Comparison of ENCODE assay signal across 32 cellular contexts in genomic region chr5:178522361-178522760, GRCh38.
"Had no signal": no experiment of that assay in that cellular context is flagged by ENCODE, and none has a peak within 500 bp of the region (broad histone marks: within the 10 kb centered on the region; RNA-seq: fewer than 3 reads in every experiment).

No MANE protein-coding gene starts in this region.

- H3K9me3 Mint-ChIP-seq: activated CD4-positive, alpha-beta T cell treated with anti-CD3 and anti-CD28 coated beads, Interleukin-2, amount 10 ng/mL, durations not matched to agents 7 days and 5 days; activated naive CD4-positive, alpha-beta T cell treated with anti-CD3 and anti-CD28 coated beads, Interleukin-2, amount 50 U/mL, for 24 hours; activated T-cell treated with anti-CD3 and anti-CD28 coated beads, Interleukin-2, amount 50 U/mL, for 24 hours; activated T-helper 2 cell treated with anti-CD3 and anti-CD28 coated beads, Interferon-gamma antibody, Interleukin-2, Interleukin-4, amounts not matched to agents 10 μg/mL and 5 μg/mL and 100 μg/mL, durations not matched to agents 14 hours and 24 hours and 36 hours; T-helper 1 cell treated with Interleukin-12 subunit alpha and Interleukin-12 subunit beta and Interleukin-4 antibody, amounts not matched to agents 30 μg/mL and 1 μg/mL, for 36 hours; T-helper 2 cell treated with Interferon-gamma antibody and Interleukin-4, amounts not matched to agents 5 μg/mL and 100 μg/mL, for 36 hours had no signal

- H3K27ac ChIP-seq: ascending aorta, cardiac muscle cell, Peyer's patch, SJSA1 had no signal

- FAIRE-seq: TTC549 had no signal

- H3K9me3 ChIP-seq: ascending aorta, Peyer's patch had no signal

- H3K36me3 Mint-ChIP-seq: activated naive CD4-positive, alpha-beta T cell treated with anti-CD3 and anti-CD28 coated beads, Interleukin-2, amount 50 U/mL, for 24 hours; activated naive CD8-positive, alpha-beta T cell treated with anti-CD3 and anti-CD28 coated beads, Interleukin-2, amount 10 ng/mL, durations not matched to agents 7 days and 5 days had no signal

- DNase-seq: activated CD4-positive, alpha-beta T cell treated with anti-CD3 and anti-CD28 coated beads, Interleukin-2, amount 10 ng/mL, durations not matched to agents 7 days and 5 days; activated CD4-positive, alpha-beta T cell treated with anti-CD3 and anti-CD28 coated beads, Interleukin-2, amount 50 U/mL, for 48 hours; activated CD8-positive, alpha-beta T cell treated with anti-CD3 and anti-CD28 coated beads, Interleukin-2, amount 10 ng/mL, durations not matched to agents 7 days and 5 days; activated gamma-delta T cell; activated naive CD4-positive, alpha-beta T cell treated with Interleukin-2 at 50 U/mL for 16 hours; activated naive CD8-positive, alpha-beta T cell treated with anti-CD3 and anti-CD28 coated beads, Interleukin-2, amount 10 ng/mL, durations not matched to agents 7 days and 5 days; activated T-cell treated with anti-CD3 and anti-CD28 coated beads, Interleukin-2, amount 50 U/mL, for 24 hours; amygdala; NCI-H1092 treated with DMSO at 0.1 percent for 48 hours; NCI-H1417; NCI-H146; NCI-H187; NCI-H2029 treated with DMSO at 0.1 percent for 48 hours; NCI-H2107; NCI-H2171; NCI-H510A; NCI-H526; NCI-H748 treated with DMSO at 0.1 percent for 48 hours; NK-92 treated with Interleukin-12 subunit alpha and Interleukin-12 subunit beta, amount 100 ng/mL, for 24 hours; PC-3; Peyer's patch; RPMI8226; SHP77 treated with DMSO at 0.1 percent for 48 hours; SK-N-SH had no signal

- H3K27me3 Mint-ChIP-seq: activated CD4-positive, alpha-beta T cell treated with anti-CD3 and anti-CD28 coated beads, Interleukin-2, amount 10 ng/mL, durations not matched to agents 7 days and 5 days; activated naive CD4-positive, alpha-beta T cell treated with anti-CD3 and anti-CD28 coated beads, Interleukin-2, amount 50 U/mL, for 24 hours; activated naive CD8-positive, alpha-beta T cell treated with anti-CD3 and anti-CD28 coated beads, Interleukin-2, amount 10 ng/mL, durations not matched to agents 7 days and 5 days; activated T-cell treated with anti-CD3 and anti-CD28 coated beads, Interleukin-2, amount 50 U/mL, for 24 hours had no signal

- H3K4me1 Mint-ChIP-seq: activated CD4-positive, alpha-beta T cell treated with anti-CD3 and anti-CD28 coated beads, Interleukin-2, amount 10 ng/mL, durations not matched to agents 7 days and 5 days; activated naive CD4-positive, alpha-beta T cell treated with anti-CD3 and anti-CD28 coated beads, Interleukin-2, amount 50 U/mL, for 24 hours; activated naive CD8-positive, alpha-beta T cell treated with anti-CD3 and anti-CD28 coated beads, Interleukin-2, amount 10 ng/mL, durations not matched to agents 7 days and 5 days had no signal

- H3K9ac ChIP-seq: SK-N-SH had no signal

- H3K27ac Mint-ChIP-seq: activated CD4-positive, alpha-beta T cell treated with anti-CD3 and anti-CD28 coated beads, Interleukin-2, amount 10 ng/mL, durations not matched to agents 7 days and 5 days; activated CD8-positive, alpha-beta T cell treated with anti-CD3 and anti-CD28 coated beads, Interleukin-2, amount 10 ng/mL, durations not matched to agents 7 days and 5 days; activated naive CD4-positive, alpha-beta T cell treated with anti-CD3 and anti-CD28 coated beads, Interleukin-2, amount 50 U/mL, for 24 hours; activated naive CD8-positive, alpha-beta T cell treated with anti-CD3 and anti-CD28 coated beads, Interleukin-2, amount 10 ng/mL, durations not matched to agents 7 days and 5 days; activated T-cell treated with anti-CD3 and anti-CD28 coated beads, Interleukin-2, amount 50 U/mL, for 24 hours; activated T-helper 2 cell treated with anti-CD3 and anti-CD28 coated beads, Interferon-gamma antibody, Interleukin-2, Interleukin-4, amounts not matched to agents 10 μg/mL and 5 μg/mL and 100 μg/mL, durations not matched to agents 14 hours and 24 hours and 36 hours; T-helper 1 cell treated with Interleukin-12 subunit alpha and Interleukin-12 subunit beta and Interleukin-4 antibody, amounts not matched to agents 30 μg/mL and 1 μg/mL, for 36 hours; T-helper 2 cell treated with Interferon-gamma antibody and Interleukin-4, amounts not matched to agents 5 μg/mL and 100 μg/mL, for 36 hours had no signal

- H3K4me3 ChIP-seq: ascending aorta, cardiac muscle cell, Peyer's patch, SJSA1 had no signal

- H3K4me3 Mint-ChIP-seq: activated CD4-positive, alpha-beta T cell treated with anti-CD3 and anti-CD28 coated beads, Interleukin-2, amount 10 ng/mL, durations not matched to agents 7 days and 5 days; activated CD8-positive, alpha-beta T cell treated with anti-CD3 and anti-CD28 coated beads, Interleukin-2, amount 10 ng/mL, durations not matched to agents 7 days and 5 days; activated naive CD4-positive, alpha-beta T cell treated with anti-CD3 and anti-CD28 coated beads, Interleukin-2, amount 50 U/mL, for 24 hours; activated naive CD8-positive, alpha-beta T cell treated with anti-CD3 and anti-CD28 coated beads, Interleukin-2, amount 10 ng/mL, durations not matched to agents 7 days and 5 days; activated T-cell treated with anti-CD3 and anti-CD28 coated beads, Interleukin-2, amount 50 U/mL, for 24 hours; T-helper 1 cell treated with Interleukin-12 subunit alpha and Interleukin-12 subunit beta and Interleukin-4 antibody, amounts not matched to agents 30 μg/mL and 1 μg/mL, for 36 hours; T-helper 2 cell treated with Interferon-gamma antibody and Interleukin-4, amounts not matched to agents 5 μg/mL and 100 μg/mL, for 36 hours had no signal

- H3K4me1 ChIP-seq: ascending aorta, Peyer's patch, SJSA1 had no signal

- ATAC-seq: activated CD8-positive, alpha-beta T cell treated with anti-CD3 and anti-CD28 coated beads, Interleukin-2, amount 10 ng/mL, durations not matched to agents 7 days and 5 days; PC-3 had no signal

- H3K36me3 ChIP-seq: ascending aorta, cardiac muscle cell, Peyer's patch, SJSA1 had no signal

- H3K27me3 ChIP-seq: ascending aorta, cardiac muscle cell, Peyer's patch, SJSA1 had no signal
